8 cellular contexts compared by ENCODE assay signal in the genomic region with DNA sequence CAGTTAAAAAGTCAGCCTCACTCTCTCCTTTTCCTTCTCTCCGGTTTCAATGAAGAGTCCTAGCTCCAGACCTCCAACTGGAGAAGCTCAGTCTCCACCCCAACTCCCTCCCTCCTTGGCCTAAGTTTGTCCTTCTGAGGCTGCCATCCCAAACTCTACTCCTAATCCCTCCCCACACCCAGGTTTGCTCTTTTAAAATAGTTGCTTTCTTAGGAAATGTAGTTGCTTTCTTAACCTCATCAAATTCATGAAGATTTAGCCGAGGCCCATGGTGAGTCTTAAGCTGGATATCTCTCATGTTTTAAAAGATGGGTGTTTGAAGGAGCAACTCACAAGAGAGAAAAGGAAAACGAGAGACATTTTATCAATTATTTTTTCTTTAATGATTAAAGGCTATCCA. TPM values are rescaled to one million over a fixed set of nuclear protein-coding genes. Genes with fewer than 3 reads are reported as not detected.
DNase-seq lines count a peak whose midpoint lies in the region; ATAC-seq and TF ChIP-seq lines count a peak whose summit lies in the region.

No MANE protein-coding gene starts in this region.

- peaks cover 53% of the 10 kb centered on the region for H3K4me1 Mint-ChIP-seq in central memory CD8-positive, alpha-beta T cell

- peak overlapping the region; percentile 98 for H3K27ac Mint-ChIP-seq in central memory CD8-positive, alpha-beta T cell (ENCODE audit: low read depth)

- no peaks in the 10 kb centered on the region for H4K20me1 ChIP-seq in OCI-LY1 (ENCODE audit: insufficient read depth, low read length)

- H2AFZ ChIP-seq in OCI-LY1 (ENCODE audit: low read length), result peak overlapping the region; percentile 96

- H3K4me3 ChIP-seq in GM06990 (replicated peaks; ENCODE audit: low read depth, low read length), result peak overlapping the region; percentile 79
- H3K4me3 ChIP-seq in OCI-LY1 (ENCODE audit: low read depth, low read length, poor library complexity, severe bottlenecking), result no peak overlapping the region

- no peaks in the 10 kb centered on the region for H3K27me3 ChIP-seq in GM06990 (replicated peaks; ENCODE audit: control insufficient read depth, insufficient read depth, low read length)
- H3K27me3 ChIP-seq in OCI-LY1 (ENCODE audit: insufficient read depth, low read length), result no peaks in the 10 kb centered on the region

- H3K79me2 ChIP-seq in OCI-LY1 (ENCODE audit: insufficient read depth, low read length), result no peaks in the 10 kb centered on the region

- H3K36me3 Mint-ChIP-seq in central memory CD8-positive, alpha-beta T cell (ENCODE audit: insufficient read depth), result peaks cover 17% of the 10 kb centered on the region

- H3K9ac ChIP-seq in OCI-LY1 (ENCODE audit: low read length), result no peak overlapping the region

- no peak overlapping the region for H3K27ac ChIP-seq in OCI-LY1 (ENCODE audit: low read depth, low read length, poor library complexity, severe bottlenecking)

- H3F3A ChIP-seq in OCI-LY1 (ENCODE audit: insufficient read depth, low read length), result no peaks in the 10 kb centered on the region

- no peaks in the 10 kb centered on the region for H3K9me3 ChIP-seq in OCI-LY1 (ENCODE audit: low read length)

- no peak for DNase-seq in GM06990 (ENCODE audit: extremely low read depth, insufficient read length)
- no peak for DNase-seq in central memory CD8-positive, alpha-beta T cell (ENCODE audit: low spot score in 2 of 2)
- peak; percentile 47 for DNase-seq in medulla oblongata (ENCODE audit: extremely low spot score)
- DNase-seq in mesenteric fat pad (ENCODE audit: low spot score), result no peak

- H3K9me3 Mint-ChIP-seq in central memory CD8-positive, alpha-beta T cell, result no peaks in the 10 kb centered on the region

- no peak for ATAC-seq in central memory CD8-positive, alpha-beta T cell (replicated peaks; ENCODE audit: extremely low read depth, poor library complexity, severe bottlenecking)
- ATAC-seq in GM18517 (IDR thresholded peaks at IDR 0.05; ENCODE audit: unreplicated experiment) (no peak), HG02678 (IDR thresholded peaks at IDR 0.05; ENCODE audit: unreplicated experiment) (no peak), HG03025 (IDR thresholded peaks at IDR 0.05; ENCODE audit: low FRiP score, unreplicated experiment) (no peak)

- H3K36me3 ChIP-seq in GM06990 (ENCODE audit: control insufficient read depth, insufficient read depth, low read length) (no peaks in the 10 kb centered on the region), OCI-LY1 (ENCODE audit: insufficient read depth, low read length) (no peaks in the 10 kb centered on the region)

- TF ChIP-seq CTCF in GM06990 (IDR thresholded peaks at IDR 0.05; ENCODE audit: insufficient read depth, low read length, poor library complexity, severe bottlenecking), result no peak
- TF ChIP-seq CTCF in OCI-LY1 (IDR thresholded peaks at IDR 0.05; ENCODE audit: low read length), result no peak

- H3K4me1 ChIP-seq in OCI-LY1 (ENCODE audit: insufficient read depth, low read length, severe bottlenecking), result peaks cover 17% of the 10 kb centered on the region

- H3K4me2 ChIP-seq in OCI-LY1 (ENCODE audit: low read length), result no peak overlapping the region

- H3K9me2 ChIP-seq in OCI-LY1 (ENCODE audit: low read depth, low read length), result no peaks in the 10 kb centered on the region

- H3K4me3 Mint-ChIP-seq in central memory CD8-positive, alpha-beta T cell, result peak overlapping the region; percentile 100

- no peaks in the 10 kb centered on the region for H3K27me3 Mint-ChIP-seq in central memory CD8-positive, alpha-beta T cell

RNA-seq across cellular contexts. Expression of gene LANCL1, which starts 0.9 kb away (rescaled TPM):
- 32.8 TPM for total RNA-seq in mesenteric fat pad
